Comparison of ENCODE assay signal across 1 cellular context in the genomic region with DNA sequence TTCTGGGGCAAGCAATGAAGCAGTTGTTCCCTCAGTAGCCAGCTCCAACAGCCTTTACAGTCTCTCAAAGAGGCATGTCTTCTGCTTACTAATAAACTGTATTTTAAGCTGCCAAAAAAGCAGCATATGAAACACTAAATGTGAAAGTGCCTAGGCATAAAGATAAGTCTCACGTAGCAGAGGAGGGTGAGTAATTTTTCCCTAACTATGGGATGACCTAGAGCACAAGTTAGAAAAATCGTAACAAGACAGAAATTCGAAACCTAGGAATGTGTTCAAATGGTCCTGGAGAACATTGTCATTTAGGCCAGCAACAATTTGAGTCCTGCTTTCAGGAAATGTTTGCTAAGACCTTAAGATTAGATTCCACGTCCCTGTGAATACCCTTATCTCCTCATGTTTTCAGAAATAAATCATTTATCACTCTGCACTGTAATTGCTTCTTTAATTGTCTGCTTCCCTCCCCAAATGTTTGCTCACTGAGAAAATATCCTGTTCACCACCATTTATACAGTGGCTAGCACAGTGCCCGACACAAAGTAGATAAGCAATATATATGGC.
TF ChIP-seq lines count a peak whose summit lies in the region.

No MANE protein-coding gene starts in this region.

TF ChIP-seq in HepG2, 621 proteins besides CTCF, POLR2A, EP300 and RAD21 (continued from another document):
- TF ChIP-seq, protein P1, sequence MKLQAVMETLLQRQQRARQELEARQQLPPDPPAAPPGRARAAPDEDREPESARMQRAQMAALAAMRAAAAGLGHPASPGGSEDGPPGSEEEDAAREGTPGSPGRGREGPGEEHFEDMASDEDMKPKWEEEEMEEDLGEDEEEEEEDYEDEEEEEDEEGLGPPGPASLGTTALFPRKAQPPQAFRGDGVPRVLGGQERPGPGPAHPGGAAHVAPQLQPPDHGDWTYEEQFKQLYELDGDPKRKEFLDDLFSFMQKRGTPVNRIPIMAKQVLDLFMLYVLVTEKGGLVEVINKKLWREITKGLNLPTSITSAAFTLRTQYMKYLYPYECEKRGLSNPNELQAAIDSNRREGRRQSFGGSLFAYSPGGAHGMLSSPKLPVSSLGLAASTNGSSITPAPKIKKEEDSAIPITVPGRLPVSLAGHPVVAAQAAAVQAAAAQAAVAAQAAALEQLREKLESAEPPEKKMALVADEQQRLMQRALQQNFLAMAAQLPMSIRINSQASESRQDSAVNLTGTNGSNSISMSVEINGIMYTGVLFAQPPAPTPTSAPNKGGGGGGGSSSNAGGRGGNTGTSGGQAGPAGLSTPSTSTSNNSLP (IDR thresholded peaks at IDR 0.05; ENCODE audit: low read depth, low read length) = no peak
- TF ChIP-seq ZNF501 (CRISPR knock-in tag; IDR thresholded peaks at IDR 0.05) = no peak
- no peak for TF ChIP-seq TOPORS (CRISPR knock-in tag; IDR thresholded peaks at IDR 0.05)
- no peak for TF ChIP-seq FOXO1 (CRISPR knock-in tag; IDR thresholded peaks at IDR 0.05)
- TF ChIP-seq ZNF225 (CRISPR knock-in tag; IDR thresholded peaks at IDR 0.05) = no peak
- TF ChIP-seq ZNF615 (CRISPR knock-in tag; IDR thresholded peaks at IDR 0.05; ENCODE audit: borderline replicate concordance) = no peak
- TF ChIP-seq, protein P2, sequence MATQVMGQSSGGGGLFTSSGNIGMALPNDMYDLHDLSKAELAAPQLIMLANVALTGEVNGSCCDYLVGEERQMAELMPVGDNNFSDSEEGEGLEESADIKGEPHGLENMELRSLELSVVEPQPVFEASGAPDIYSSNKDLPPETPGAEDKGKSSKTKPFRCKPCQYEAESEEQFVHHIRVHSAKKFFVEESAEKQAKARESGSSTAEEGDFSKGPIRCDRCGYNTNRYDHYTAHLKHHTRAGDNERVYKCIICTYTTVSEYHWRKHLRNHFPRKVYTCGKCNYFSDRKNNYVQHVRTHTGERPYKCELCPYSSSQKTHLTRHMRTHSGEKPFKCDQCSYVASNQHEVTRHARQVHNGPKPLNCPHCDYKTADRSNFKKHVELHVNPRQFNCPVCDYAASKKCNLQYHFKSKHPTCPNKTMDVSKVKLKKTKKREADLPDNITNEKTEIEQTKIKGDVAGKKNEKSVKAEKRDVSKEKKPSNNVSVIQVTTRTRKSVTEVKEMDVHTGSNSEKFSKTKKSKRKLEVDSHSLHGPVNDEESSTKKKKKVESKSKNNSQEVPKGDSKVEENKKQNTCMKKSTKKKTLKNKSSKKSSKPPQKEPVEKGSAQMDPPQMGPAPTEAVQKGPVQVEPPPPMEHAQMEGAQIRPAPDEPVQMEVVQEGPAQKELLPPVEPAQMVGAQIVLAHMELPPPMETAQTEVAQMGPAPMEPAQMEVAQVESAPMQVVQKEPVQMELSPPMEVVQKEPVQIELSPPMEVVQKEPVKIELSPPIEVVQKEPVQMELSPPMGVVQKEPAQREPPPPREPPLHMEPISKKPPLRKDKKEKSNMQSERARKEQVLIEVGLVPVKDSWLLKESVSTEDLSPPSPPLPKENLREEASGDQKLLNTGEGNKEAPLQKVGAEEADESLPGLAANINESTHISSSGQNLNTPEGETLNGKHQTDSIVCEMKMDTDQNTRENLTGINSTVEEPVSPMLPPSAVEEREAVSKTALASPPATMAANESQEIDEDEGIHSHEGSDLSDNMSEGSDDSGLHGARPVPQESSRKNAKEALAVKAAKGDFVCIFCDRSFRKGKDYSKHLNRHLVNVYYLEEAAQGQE (IDR thresholded peaks at IDR 0.05; ENCODE audit: borderline replicate concordance in 1 of 2, low read depth in 1 of 2, low read length in 2 of 2) = no peak
- TF ChIP-seq, protein P3, sequence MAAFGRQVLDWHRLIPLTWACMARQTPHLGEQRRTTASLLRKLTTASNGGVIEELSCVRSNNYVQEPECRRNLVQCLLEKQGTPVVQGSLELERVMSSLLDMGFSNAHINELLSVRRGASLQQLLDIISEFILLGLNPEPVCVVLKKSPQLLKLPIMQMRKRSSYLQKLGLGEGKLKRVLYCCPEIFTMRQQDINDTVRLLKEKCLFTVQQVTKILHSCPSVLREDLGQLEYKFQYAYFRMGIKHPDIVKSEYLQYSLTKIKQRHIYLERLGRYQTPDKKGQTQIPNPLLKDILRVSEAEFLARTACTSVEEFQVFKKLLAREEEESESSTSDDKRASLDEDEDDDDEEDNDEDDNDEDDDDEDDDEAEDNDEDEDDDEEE (CRISPR knock-in tag; IDR thresholded peaks at IDR 0.05) = no peak
- no peak for TF ChIP-seq BHLHE40 (IDR thresholded peaks at IDR 0.05; ENCODE audit: low read length)
